In genomic region chr1:108158893-108159292, GRCh38 we compare ENCODE assay signal across 8 cellular contexts.
"Had no signal": no experiment of that assay in that cellular context is flagged by ENCODE, and none has a peak within 500 bp of the region (broad histone marks: within the 10 kb centered on the region; RNA-seq: fewer than 3 reads in every experiment).

No MANE protein-coding gene starts in this region.

- H3K4me3 Mint-ChIP-seq: GM23338, H9 had no signal

- H3K27ac ChIP-seq: HL-60 had no signal

- H3K27ac Mint-ChIP-seq: GM23338, H9 had no signal

- H3K4me2 ChIP-seq: GM23338 had no signal

- ATAC-seq: GM23338, HepG2 had no signal

- FAIRE-seq: H1, H54, HepG2 had no signal

- H2AFZ ChIP-seq: GM23338 had no signal

- H3K4me1 Mint-ChIP-seq: GM23338, H9 had no signal

- H3K4me3 ChIP-seq: GM23338 had no signal

- DNase-seq: H9, HCEC 1CT, KBM-7 had no signal
